ENCODE assay signal across 1 cellular context in the genomic region with DNA sequence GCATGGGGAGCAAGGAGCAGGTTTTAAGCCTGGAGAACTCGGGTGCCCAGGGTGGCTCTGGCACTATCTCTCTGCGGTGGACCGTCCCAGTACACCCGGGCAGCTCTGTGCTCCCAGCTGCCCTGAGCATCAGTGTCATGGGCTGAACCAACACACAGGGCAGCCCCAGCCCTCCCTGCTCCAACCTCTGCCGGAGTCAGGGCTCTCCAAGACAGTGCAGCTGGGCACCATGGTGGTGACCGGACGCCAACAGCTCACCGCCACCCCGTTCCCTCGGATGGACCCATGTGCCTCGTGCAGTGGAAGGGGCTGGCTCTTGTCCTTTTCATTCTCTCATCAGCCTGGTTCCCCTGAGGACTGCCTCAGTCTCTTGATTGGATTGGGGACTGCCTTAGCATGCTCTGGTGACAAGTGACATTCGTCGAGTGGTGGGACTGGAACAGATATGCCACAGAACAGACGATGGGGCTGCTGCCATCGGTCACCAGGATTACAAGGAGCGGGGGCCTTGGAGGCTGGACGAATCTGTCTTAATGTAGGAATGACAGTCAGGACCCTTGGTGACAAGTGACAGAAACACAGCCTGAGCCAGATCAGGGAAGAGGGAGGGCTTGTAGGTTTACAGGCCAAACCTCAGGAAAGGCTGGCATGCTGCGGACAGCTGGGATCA.
TF ChIP-seq lines count a peak whose summit lies in the region.

No MANE protein-coding gene starts in this region.

TF ChIP-seq in A549, 52 proteins besides CTCF, POLR2A, EP300 and RAD21 (continued from another document):
- TF ChIP-seq, protein P1, sequence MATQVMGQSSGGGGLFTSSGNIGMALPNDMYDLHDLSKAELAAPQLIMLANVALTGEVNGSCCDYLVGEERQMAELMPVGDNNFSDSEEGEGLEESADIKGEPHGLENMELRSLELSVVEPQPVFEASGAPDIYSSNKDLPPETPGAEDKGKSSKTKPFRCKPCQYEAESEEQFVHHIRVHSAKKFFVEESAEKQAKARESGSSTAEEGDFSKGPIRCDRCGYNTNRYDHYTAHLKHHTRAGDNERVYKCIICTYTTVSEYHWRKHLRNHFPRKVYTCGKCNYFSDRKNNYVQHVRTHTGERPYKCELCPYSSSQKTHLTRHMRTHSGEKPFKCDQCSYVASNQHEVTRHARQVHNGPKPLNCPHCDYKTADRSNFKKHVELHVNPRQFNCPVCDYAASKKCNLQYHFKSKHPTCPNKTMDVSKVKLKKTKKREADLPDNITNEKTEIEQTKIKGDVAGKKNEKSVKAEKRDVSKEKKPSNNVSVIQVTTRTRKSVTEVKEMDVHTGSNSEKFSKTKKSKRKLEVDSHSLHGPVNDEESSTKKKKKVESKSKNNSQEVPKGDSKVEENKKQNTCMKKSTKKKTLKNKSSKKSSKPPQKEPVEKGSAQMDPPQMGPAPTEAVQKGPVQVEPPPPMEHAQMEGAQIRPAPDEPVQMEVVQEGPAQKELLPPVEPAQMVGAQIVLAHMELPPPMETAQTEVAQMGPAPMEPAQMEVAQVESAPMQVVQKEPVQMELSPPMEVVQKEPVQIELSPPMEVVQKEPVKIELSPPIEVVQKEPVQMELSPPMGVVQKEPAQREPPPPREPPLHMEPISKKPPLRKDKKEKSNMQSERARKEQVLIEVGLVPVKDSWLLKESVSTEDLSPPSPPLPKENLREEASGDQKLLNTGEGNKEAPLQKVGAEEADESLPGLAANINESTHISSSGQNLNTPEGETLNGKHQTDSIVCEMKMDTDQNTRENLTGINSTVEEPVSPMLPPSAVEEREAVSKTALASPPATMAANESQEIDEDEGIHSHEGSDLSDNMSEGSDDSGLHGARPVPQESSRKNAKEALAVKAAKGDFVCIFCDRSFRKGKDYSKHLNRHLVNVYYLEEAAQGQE (IDR thresholded peaks at IDR 0.05) = no peak
- no peak for TF ChIP-seq POLR2AphosphoS2 (conservative IDR thresholded peaks at IDR 0.05; ENCODE audit: low read length)
- no peak for TF ChIP-seq JUN (IDR thresholded peaks at IDR 0.05)
- TF ChIP-seq CEBPB (IDR thresholded peaks at IDR 0.05) = no peak
- TF ChIP-seq RNF2 (IDR thresholded peaks at IDR 0.05; ENCODE audit: borderline replicate concordance, low read depth) = no peak
- TF ChIP-seq, protein P2, sequence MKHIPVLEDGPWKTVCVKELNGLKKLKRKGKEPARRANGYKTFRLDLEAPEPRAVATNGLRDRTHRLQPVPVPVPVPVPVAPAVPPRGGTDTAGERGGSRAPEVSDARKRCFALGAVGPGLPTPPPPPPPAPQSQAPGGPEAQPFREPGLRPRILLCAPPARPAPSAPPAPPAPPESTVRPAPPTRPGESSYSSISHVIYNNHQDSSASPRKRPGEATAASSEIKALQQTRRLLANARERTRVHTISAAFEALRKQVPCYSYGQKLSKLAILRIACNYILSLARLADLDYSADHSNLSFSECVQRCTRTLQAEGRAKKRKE (CRISPR knock-in tag; IDR thresholded peaks at IDR 0.05; ENCODE audit: low read depth) = no peak
- TF ChIP-seq, protein P3, sequence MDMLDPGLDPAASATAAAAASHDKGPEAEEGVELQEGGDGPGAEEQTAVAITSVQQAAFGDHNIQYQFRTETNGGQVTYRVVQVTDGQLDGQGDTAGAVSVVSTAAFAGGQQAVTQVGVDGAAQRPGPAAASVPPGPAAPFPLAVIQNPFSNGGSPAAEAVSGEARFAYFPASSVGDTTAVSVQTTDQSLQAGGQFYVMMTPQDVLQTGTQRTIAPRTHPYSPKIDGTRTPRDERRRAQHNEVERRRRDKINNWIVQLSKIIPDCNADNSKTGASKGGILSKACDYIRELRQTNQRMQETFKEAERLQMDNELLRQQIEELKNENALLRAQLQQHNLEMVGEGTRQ (IDR thresholded peaks at IDR 0.05) = no peak
- no peak for TF ChIP-seq HOXA7 (CRISPR knock-in tag; IDR thresholded peaks at IDR 0.05)
- TF ChIP-seq PHF8 (IDR thresholded peaks at IDR 0.05; ENCODE audit: borderline replicate concordance, low read depth) = no peak
- no peak for TF ChIP-seq KDM5A (IDR thresholded peaks at IDR 0.05)
- no peak for TF ChIP-seq SMC3 (IDR thresholded peaks at IDR 0.05)
- no peak for TF ChIP-seq EHF (CRISPR knock-in tag; IDR thresholded peaks at IDR 0.05)
- TF ChIP-seq MAZ (IDR thresholded peaks at IDR 0.05; ENCODE audit: borderline replicate concordance, low read depth, low read length) = no peak
- no peak for TF ChIP-seq CBX2 (IDR thresholded peaks at IDR 0.05; ENCODE audit: borderline replicate concordance, low read depth)
